8 cellular contexts compared by ENCODE assay signal in the genomic region with DNA sequence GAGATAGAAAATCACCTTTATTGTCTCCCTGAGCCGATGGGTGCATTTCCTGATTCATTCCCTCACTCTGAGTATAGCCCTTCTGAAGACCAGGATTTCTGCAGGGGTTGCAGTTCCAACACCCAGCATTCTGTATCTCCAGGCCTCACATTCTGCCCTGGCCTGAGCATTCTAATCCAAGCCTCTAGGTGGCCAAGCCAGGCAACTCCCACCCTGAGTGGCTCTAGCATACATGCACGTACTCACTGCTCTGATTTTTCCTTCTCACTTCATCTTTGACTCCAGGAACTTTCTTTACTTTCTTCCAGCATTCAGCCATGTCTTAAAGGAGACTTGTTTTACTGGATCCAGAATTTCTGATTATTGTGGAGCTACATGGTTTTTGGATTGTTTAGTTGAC.
DNase-seq lines count a peak whose midpoint lies in the region; ATAC-seq and TF ChIP-seq lines count a peak whose summit lies in the region.

No MANE protein-coding gene starts in this region.

- no peak overlapping the region for H3K27ac ChIP-seq in HL-60 (replicated peaks)
- H3K27ac ChIP-seq in SK-N-SH (ENCODE audit: low read depth in 2 of 2, low read length in 1 of 2), result no peak overlapping the region
- H3K27ac ChIP-seq in thoracic aorta, result no peak overlapping the region
- H3K27ac ChIP-seq in CD8-positive, alpha-beta memory T cell (ENCODE audit: low read depth, low read length), result no peak overlapping the region

- WGBS in SK-N-SH (ENCODE audit: low lambda C conversion rate), result 81% methylated on average over 2 of the region's 2 CpGs

- POLR2A ChIA-PET in SK-N-SH (lab: Yijun Ruan, JAX), result no interaction called here
- POLR2A ChIA-PET in CD8-positive, alpha-beta memory T cell (lab: Charles Lee), result no interaction called here

- H3K27me3 Mint-ChIP-seq in CD8-positive, alpha-beta memory T cell, result peaks cover 8 to 35% of the 10 kb centered on the region in 2 donors

- H3K9me3 Mint-ChIP-seq in CD8-positive, alpha-beta memory T cell, result peaks cover 0 to 2% (median 0%) of the 10 kb centered on the region in 5 donors

- TF ChIP-seq EP300 in SK-N-SH (IDR thresholded peaks at IDR 0.05; ENCODE audit: borderline replicate concordance in 1 of 2, low read depth in 1 of 2, low read length in 1 of 2), result no peak

- H3K4me1 ChIP-seq in SK-N-SH (ENCODE audit: control insufficient read depth in 1 of 2, insufficient read depth in 2 of 2, low read depth in 1 of 2, low read length in 1 of 2) (peaks cover 0 to 6% of the 10 kb centered on the region in 2 experiments; a peak in 2 of 4 replicates), thoracic aorta (ENCODE audit: control insufficient read depth in 1 of 2, low read depth in 2 of 2) (peaks cover 0 to 4% of the 10 kb centered on the region in 2 donors)
- H3K4me1 ChIP-seq in CD8-positive, alpha-beta memory T cell (ENCODE audit: insufficient read depth, low read length), result peaks cover 5% of the 10 kb centered on the region

- H3K9me3 ChIP-seq in SK-N-SH (no peaks in the 10 kb centered on the region), thoracic aorta (no peaks in the 10 kb centered on the region)
- no peaks in the 10 kb centered on the region for H3K9me3 ChIP-seq in CD8-positive, alpha-beta memory T cell (ENCODE audit: low read length)

- TF ChIP-seq CTCF in HL-60 (IDR thresholded peaks at IDR 0.05; ENCODE audit: insufficient read depth, low read length), result peak; percentile 23
- TF ChIP-seq CTCF in SK-N-SH (IDR thresholded peaks at IDR 0.05), result peak; percentile 43
- peak; percentile 28 for TF ChIP-seq CTCF in thoracic aorta (IDR thresholded peaks at IDR 0.05)

- H3K36me3 Mint-ChIP-seq in CD8-positive, alpha-beta memory T cell, result no peaks in the 10 kb centered on the region

- no peak overlapping the region for H3K4me3 Mint-ChIP-seq in CD8-positive, alpha-beta memory T cell

- H3F3A ChIP-seq in SK-N-SH (replicated peaks; ENCODE audit: insufficient read depth), result no peaks in the 10 kb centered on the region

- intact Hi-C loops in Right ventricle myocardium superior (cut with DNase I), result loop anchor here (5.0 to 10.0 kb wide), 3 partner anchors 347 to 574 kb away; no protein-coding TSS in a partner anchor

- no peak overlapping the region for H3K4me3 ChIP-seq in HL-60 (replicated peaks; ENCODE audit: insufficient read depth, low read length)
- no peak overlapping the region for H3K4me3 ChIP-seq in SK-N-SH (ENCODE audit: low read depth in 2 of 2, low read length in 1 of 2)
- H3K4me3 ChIP-seq in thoracic aorta, result no peak overlapping the region
- no peak overlapping the region for H3K4me3 ChIP-seq in CD8-positive, alpha-beta memory T cell (ENCODE audit: low read length)

- H3K4me1 Mint-ChIP-seq in CD8-positive, alpha-beta memory T cell, result peaks cover 5 to 8% (median 7%) of the 10 kb centered on the region in 3 donors

- peak; percentile 61 for TF ChIP-seq RAD21 in SK-N-SH (IDR thresholded peaks at IDR 0.05; ENCODE audit: low read length)

- H4K20me1 ChIP-seq in SK-N-SH (ENCODE audit: insufficient read depth), result no peaks in the 10 kb centered on the region

- no peak overlapping the region for H3K27ac Mint-ChIP-seq in CD8-positive, alpha-beta memory T cell

- H3K36me3 ChIP-seq in SK-N-SH (replicated peaks in 1 of 2; ENCODE audit: control insufficient read depth in 1 of 2, insufficient read depth in 2 of 2, low read length in 1 of 2) (no peaks in the 10 kb centered on the region), thoracic aorta (no peaks in the 10 kb centered on the region)
- no peaks in the 10 kb centered on the region for H3K36me3 ChIP-seq in CD8-positive, alpha-beta memory T cell (ENCODE audit: insufficient read depth, low read length)

- H3K9ac ChIP-seq in SK-N-SH, result no peak overlapping the region

- DNase-seq in Daoy (ENCODE audit: low read depth) (peak; percentile 40), GM19240 (ENCODE audit: insufficient read length, low spot score) (peak; percentile 14), HL-60 (ENCODE audit: low read depth in 1 of 2, low spot score in 1 of 2) (peak in 1 of 2 experiments; percentile 39), SK-N-SH (peak; percentile 40), Right ventricle myocardium superior (peak; percentile 46), thoracic aorta (ENCODE audit: low spot score) (no peak)
- DNase-seq in CD8-positive, alpha-beta memory T cell, result no peak

- ATAC-seq in Right ventricle myocardium superior (ENCODE audit: poor library complexity), result peak; percentile 86
- no peak for ATAC-seq in thoracic aorta (ENCODE audit: insufficient number of reproducible peaks, low FRiP score, low read depth)
- ATAC-seq in HG03025 (IDR thresholded peaks at IDR 0.05; ENCODE audit: low FRiP score, unreplicated experiment), result no peak

- CTCF ChIA-PET in SK-N-SH (lab: Yijun Ruan, JAX), result interaction anchor here (0.8 to 4.4 kb wide), 15 partner anchors 9 to 567 kb away, joined by 3 to 50 read pairs (median 7); a partner anchor contains a TSS
- CTCF ChIA-PET in CD8-positive, alpha-beta memory T cell (lab: Charles Lee), result interaction anchor here (1.7 to 5.3 kb wide), 3 partner anchors 410 to 573 kb away, joined by 6 to 39 read pairs (median 8); no protein-coding TSS in a partner anchor

- no peaks in the 10 kb centered on the region for H3K27me3 ChIP-seq in HL-60 (ENCODE audit: insufficient read depth, poor library complexity, severe bottlenecking)
- H3K27me3 ChIP-seq in SK-N-SH (ENCODE audit: insufficient read depth), result no peaks in the 10 kb centered on the region
- H3K27me3 ChIP-seq in thoracic aorta (replicated peaks; ENCODE audit: insufficient read depth), result no peaks in the 10 kb centered on the region
- H3K27me3 ChIP-seq in CD8-positive, alpha-beta memory T cell (ENCODE audit: insufficient read depth, low read length, poor library complexity, severe bottlenecking), result no peaks in the 10 kb centered on the region

- H3K4me2 ChIP-seq in SK-N-SH, result no peak overlapping the region

- no peaks in the 10 kb centered on the region for H3K9me2 ChIP-seq in SK-N-SH

- H2AFZ ChIP-seq in SK-N-SH (ENCODE audit: low read depth), result no peak overlapping the region

- H3K79me2 ChIP-seq in SK-N-SH (ENCODE audit: insufficient read depth), result no peaks in the 10 kb centered on the region

TF ChIP-seq in SK-N-SH, 30 proteins besides CTCF, POLR2A, EP300 and RAD21:
- TF ChIP-seq, protein P1, sequence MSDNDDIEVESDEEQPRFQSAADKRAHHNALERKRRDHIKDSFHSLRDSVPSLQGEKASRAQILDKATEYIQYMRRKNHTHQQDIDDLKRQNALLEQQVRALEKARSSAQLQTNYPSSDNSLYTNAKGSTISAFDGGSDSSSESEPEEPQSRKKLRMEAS (IDR thresholded peaks at IDR 0.05; ENCODE audit: low read depth), result no peak
- peak; percentile 55 for TF ChIP-seq SMC3 (IDR thresholded peaks at IDR 0.05; ENCODE audit: low read depth, low read length)
TF ChIP-seq in SK-N-SH: peak in this region for 1.

Comparison
In these comparisons a context has a peak if more than half of its experiments do, and no peak if none do; other contexts are left out.
1. DNase-seq: peak in Daoy (single experiment), GM19240 (single experiment), SK-N-SH (single experiment) and Right ventricle myocardium superior (single experiment); none in thoracic aorta (single experiment) and CD8-positive, alpha-beta memory T cell (0 of 5).
2. Peak in every context shown above with its lines, with median percentiles within 50 percentile points of each other: CTCF ChIP-seq.